13 cellular contexts compared by ENCODE assay signal in the genomic region with DNA sequence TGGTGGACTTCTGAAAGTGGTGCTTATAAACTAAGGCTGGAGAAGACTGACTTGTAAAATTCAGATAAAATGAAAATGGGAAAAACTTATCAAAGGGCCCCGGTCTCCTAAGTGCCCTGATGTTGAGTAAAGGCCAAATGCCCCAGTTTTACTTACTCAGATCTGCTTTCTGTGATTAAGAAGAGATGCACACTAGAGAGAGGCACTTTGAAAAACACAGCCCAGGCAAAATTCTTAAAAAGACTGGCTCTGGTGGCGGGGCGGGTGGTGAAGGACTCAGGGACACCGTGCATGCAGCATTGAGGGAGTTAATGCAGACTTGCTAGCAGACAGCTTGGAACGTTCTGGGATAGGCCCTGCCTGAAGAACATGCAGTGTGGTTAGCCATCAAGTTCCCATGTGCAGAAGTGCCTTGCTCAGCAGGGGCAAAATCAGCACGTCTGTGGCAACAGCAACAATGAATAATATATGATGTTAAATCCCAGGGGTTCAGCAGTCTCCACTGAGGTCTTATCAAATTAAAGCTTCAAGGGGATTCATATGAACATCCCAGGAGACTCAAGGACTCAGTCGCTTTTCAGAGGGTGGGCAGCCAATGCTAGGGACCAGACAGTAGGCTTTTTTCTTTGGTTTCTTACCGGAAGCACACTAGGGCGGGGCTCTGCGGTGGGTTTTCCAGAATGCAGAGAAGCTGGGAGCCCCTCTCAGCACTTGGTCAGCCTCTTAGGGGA.
DNase-seq lines count a peak whose midpoint lies in the region; ATAC-seq and TF ChIP-seq lines count a peak whose summit lies in the region.
"Had no signal": no experiment of that assay in that cellular context is flagged by ENCODE, and none has a peak within 500 bp of the region (broad histone marks: within the 10 kb centered on the region; RNA-seq: fewer than 3 reads in every experiment).

No MANE protein-coding gene starts in this region.

- H3K4me3 ChIP-seq in GM12865 (ENCODE audit: low read depth, low read length) (peak overlapping the region; percentile 65), astrocyte of the spinal cord (ENCODE audit: low read depth, low read length) (no peak overlapping the region), osteoblast (ENCODE audit: insufficient read depth, low read length) (no peak overlapping the region)

- H3K9me3 ChIP-seq in osteoblast (ENCODE audit: low read depth, low read length): no peaks in the 10 kb centered on the region
- H3K9me3 ChIP-seq: neutrophil had no signal

- no peak for TF ChIP-seq CTCF in GM12865 (IDR thresholded peaks at IDR 0.05; ENCODE audit: insufficient read depth, low read depth, low read length, missing control alignments)
- no peak for TF ChIP-seq CTCF in astrocyte of the spinal cord (IDR thresholded peaks at IDR 0.05; ENCODE audit: low read depth, low read length)
- TF ChIP-seq CTCF in osteoblast (IDR thresholded peaks at IDR 0.05; ENCODE audit: extremely low read depth, low read depth, low read length): no peak

- H3K4me3 Mint-ChIP-seq in natural killer cell treated with Interleukin-12 subunit alpha and Interleukin-12 subunit beta and Interleukin-15 and Interleukin-18, amount 100 ng/mL, for 72 hours: peak overlapping the region; percentile 87
- H3K4me3 Mint-ChIP-seq: endodermal cell had no signal

- no peak overlapping the region for H2AFZ ChIP-seq in osteoblast (ENCODE audit: low read length)

- no peaks in the 10 kb centered on the region for H4K20me1 ChIP-seq in osteoblast (ENCODE audit: insufficient read depth, low read length)

- H3K4me1 Mint-ChIP-seq in natural killer cell treated with Interleukin-12 subunit alpha and Interleukin-12 subunit beta and Interleukin-15 and Interleukin-18, amount 100 ng/mL, for 72 hours (ENCODE audit: low read depth in 2 of 2): peaks cover 92 to 93% of the 10 kb centered on the region in 2 donors

- in situ Hi-C loops in astrocyte of the spinal cord (cut with HindIII; ENCODE audit: low sequenced_read_pairs): no loop called here

- H3K27me3 Mint-ChIP-seq in natural killer cell treated with Interleukin-12 subunit alpha and Interleukin-12 subunit beta and Interleukin-15 and Interleukin-18, amount 100 ng/mL, for 72 hours: no peaks in the 10 kb centered on the region

- no peaks in the 10 kb centered on the region for H3K79me2 ChIP-seq in osteoblast (ENCODE audit: insufficient read depth, low read length)

- no peak overlapping the region for H3K4me2 ChIP-seq in osteoblast (ENCODE audit: insufficient read depth, low read length)

- H3K27me3 ChIP-seq in osteoblast (ENCODE audit: insufficient read depth, low read length): peaks cover 84% of the 10 kb centered on the region
- H3K27me3 ChIP-seq: neutrophil had no signal

- H3K4me1 ChIP-seq in osteoblast (ENCODE audit: insufficient read depth, low read length): peaks cover 13% of the 10 kb centered on the region

- peak overlapping the region; percentile 89 to 93 for H3K27ac Mint-ChIP-seq in natural killer cell treated with Interleukin-12 subunit alpha and Interleukin-12 subunit beta and Interleukin-15 and Interleukin-18, amount 100 ng/mL, for 72 hours
- H3K27ac Mint-ChIP-seq: endodermal cell had no signal

- ATAC-seq in natural killer cell treated with Interleukin-12 subunit alpha and Interleukin-12 subunit beta and Interleukin-15 and Interleukin-18, amount 100 ng/mL, for 72 hours: peak; percentile 56 to 74
- ATAC-seq: SK-N-SH treated with all-trans-retinoic acid at 6 μM for 48 hours had no signal

- DNase-seq in GM12865 (ENCODE audit: low read depth): peak; percentile 76
- DNase-seq in LHCN-M2 (ENCODE audit: low read depth): peak; percentile 16
- peak; percentile 67 for DNase-seq in astrocyte of the spinal cord (ENCODE audit: low read depth, low spot score)
- no peak for DNase-seq in natural killer cell treated with Interleukin-12 subunit alpha and Interleukin-12 subunit beta and Interleukin-15 and Interleukin-18, amount 100 ng/mL, for 72 hours (ENCODE audit: low spot score)
- DNase-seq in osteoblast (ENCODE audit: insufficient read length, low spot score, missing footprints): no peak
- DNase-seq in superior temporal gyrus (ENCODE audit: extremely low spot score): no peak
- DNase-seq in cerebellum (ENCODE audit: low spot score): no peak
- no peak for DNase-seq in activated CD4-positive, alpha-beta T cell treated with anti-CD3 and anti-CD28 coated beads for 48 hours
- DNase-seq: DMS53, endodermal cell, NCI-H2081 treated with DMSO at 0.1 percent for 48 hours had no signal

- H3K36me3 ChIP-seq in osteoblast (ENCODE audit: insufficient read depth, low read length): no peaks in the 10 kb centered on the region
- H3K36me3 ChIP-seq: neutrophil had no signal

- no peak overlapping the region for H3K27ac ChIP-seq in osteoblast (ENCODE audit: low read depth, low read length)
- H3K27ac ChIP-seq: neutrophil had no signal

- H3K9me3 Mint-ChIP-seq in natural killer cell treated with Interleukin-12 subunit alpha and Interleukin-12 subunit beta and Interleukin-15 and Interleukin-18, amount 100 ng/mL, for 72 hours: no peaks in the 10 kb centered on the region
- H3K9me3 Mint-ChIP-seq: endodermal cell had no signal

- H3K36me3 Mint-ChIP-seq in natural killer cell treated with Interleukin-12 subunit alpha and Interleukin-12 subunit beta and Interleukin-15 and Interleukin-18, amount 100 ng/mL, for 72 hours: peaks cover 6% of the 10 kb centered on the region

Comparison
In these comparisons a context has a peak if more than half of its experiments do, and no peak if none do; other contexts are left out.
1. DNase-seq: peak in GM12865 (single experiment), LHCN-M2 (single experiment) and astrocyte of the spinal cord (single experiment); none in natural killer cell treated with Interleukin-12 subunit alpha and Interleukin-12 subunit beta and Interleukin-15 and Interleukin-18, amount 100 ng/mL, for 72 hours (single experiment), osteoblast (single experiment), superior temporal gyrus (single experiment), cerebellum (single experiment) and activated CD4-positive, alpha-beta T cell treated with anti-CD3 and anti-CD28 coated beads for 48 hours (single experiment).